In genomic region chr3:30606301-30607031, GRCh38 we compare ENCODE assay signal across 8 cellular contexts. TPM values are rescaled to one million over a fixed set of nuclear protein-coding genes. Genes with fewer than 3 reads are reported as not detected.
A peak's percentile ranks its signal among the peaks of the same experiment; 100 is the strongest.
DNase-seq lines count a peak whose midpoint lies in the region; ATAC-seq and TF ChIP-seq lines count a peak whose summit lies in the region.

Gene TGFBR2, plus strand, starts transcription at chr3:30606601. Its CDS starts 283 bp downstream, at chr3:30606884.

- peak within 1 kb of the TSS; percentile 88 to 99 for H3K4me3 ChIP-seq in gastroesophageal sphincter

- WGBS in gastroesophageal sphincter (ENCODE audit: low coverage in 1 of 2), 2 donors, result 0% methylated on average over 6 to 11 of the region's 71 CpGs

- ATAC-seq in GM21367 (IDR thresholded peaks at IDR 0.05; ENCODE audit: unreplicated experiment) (peak; percentile 78), gastroesophageal sphincter (peak; percentile 96)

- H3K27ac ChIP-seq in gastroesophageal sphincter (peak within 1 kb of the TSS; percentile 97 to 100 (median 98)), substantia nigra (ENCODE audit: low read depth, low read length, poor library complexity, severe bottlenecking) (peak within 1 kb of the TSS; percentile 21)

- peaks cover 6 to 50% (median 7%) of the 10 kb centered on the region in 3 donors for H3K4me1 ChIP-seq in gastroesophageal sphincter

- H3K9me3 ChIP-seq in gastroesophageal sphincter, result no peaks in the 10 kb centered on the region

- no peak for TF ChIP-seq EP300 in gastroesophageal sphincter (IDR thresholded peaks at IDR 0.05)

- peak; percentile 89 to 90 for TF ChIP-seq POLR2A in gastroesophageal sphincter (IDR thresholded peaks at IDR 0.05)

- in situ Hi-C loops in Caki2 (cut with HindIII; ENCODE audit: low pct_unique_long_range_greater_than_20kb, low sequenced_read_pairs), result no loop called here

- peak in 3 of 4 experiments; percentile 47 to 76 (median 73) for TF ChIP-seq CTCF in gastroesophageal sphincter (IDR thresholded peaks at IDR 0.05)

- peak; percentile 97 for DNase-seq in Caki2 (ENCODE audit: low read depth)
- peak; percentile 100 for DNase-seq in HT1080 (ENCODE audit: low read depth)
- peak; percentile 58 for DNase-seq in SK-N-DZ (ENCODE audit: low spot score)
- DNase-seq in activated naive CD4-positive, alpha-beta T cell treated with Interleukin-2 at 50 U/mL for 16 hours, result peak; percentile 86
- DNase-seq in non-pigmented ciliary epithelial cell (ENCODE audit: low read depth), result peak; percentile 99
- peak in 48 of 49 donors; percentile 10 to 82 (median 44) for DNase-seq in substantia nigra (lab: John Stamatoyannopoulos, UW)

- no peaks in the 10 kb centered on the region for H3K27me3 ChIP-seq in gastroesophageal sphincter

- H3K36me3 ChIP-seq in gastroesophageal sphincter, result no peaks in the 10 kb centered on the region

RNA-seq across cellular contexts. Expression of gene TGFBR2, which starts in this region (rescaled TPM):
- total RNA-seq in Caki2 (2014; rRNA removed; shearing (Covaris generic); ENCODE audit: low replicate concordance), result 41.2 and 44.5 TPM in 2 replicates
- 76.6 and 98.3 TPM in 2 replicates for total RNA-seq in HT1080 (2014; rRNA removed; shearing (Covaris generic))
- 187 and 231 TPM in 2 replicates for polyA plus RNA-seq in HT1080 (2015; cell fraction: cytosol; rRNA removed)
- 149 and 155 TPM in 2 replicates for polyA plus RNA-seq in HT1080 (2015; cell fraction: nucleus; rRNA removed)
- polyA plus RNA-seq in SK-N-DZ (2014; cell fraction: cytosol; rRNA removed), result 0.49 and 0.83 TPM in 2 replicates
- 0.53 and 1.6 TPM in 2 replicates for polyA plus RNA-seq in SK-N-DZ (2014; cell fraction: nucleus; rRNA removed)
- total RNA-seq in gastroesophageal sphincter, result 100 to 1,000 TPM; 174 to 297 (median 231) TPM

Comparison
In these comparisons a context has a peak if more than half of its experiments do, and no peak if none do; other contexts are left out.
1. Peak in every context shown above with its lines: DNase-seq, ATAC-seq, H3K4me3 ChIP-seq and H3K27ac ChIP-seq.
2. DNase-seq: peak in every context shown above with its lines; median percentile 100 in HT1080; 99 in non-pigmented ciliary epithelial cell; 97 in Caki2; 86 in activated naive CD4-positive, alpha-beta T cell treated with Interleukin-2 at 50 U/mL for 16 hours; 58 in SK-N-DZ; 44 in substantia nigra.